ENCODE assay signal across 9 cellular contexts in genomic region chr6:160455484-160456213, GRCh38.
DNase-seq lines count a peak whose midpoint lies in the region; ATAC-seq, FAIRE-seq and TF ChIP-seq lines count a peak whose summit lies in the region.
"Had no signal": no experiment of that assay in that cellular context is flagged by ENCODE, and none has a peak within 500 bp of the region (broad histone marks: within the 10 kb centered on the region; RNA-seq: fewer than 3 reads in every experiment).

No MANE protein-coding gene starts in this region.

- FAIRE-seq in GM18507 (lab: Jason Lieb, UNC), result peak; percentile 66

- peak; percentile 86 for DNase-seq in AG08395 (ENCODE audit: low spot score)
- DNase-seq in GM18507 (ENCODE audit: extremely low spot score, insufficient read length, low read depth), result peak; percentile 25
- DNase-seq in NT2/D1 (ENCODE audit: low read depth, low spot score), result peak; percentile 30
- DNase-seq in activated T-cell treated with anti-CD3 and anti-CD28 coated beads, Interleukin-2, amount 50 U/mL, for 1 hour, result peak; percentile 76
- peak; percentile 61 for DNase-seq in fibroblast of mammary gland (ENCODE audit: low read depth)
- peak; percentile 81 for DNase-seq in neural crest cell (ENCODE audit: low read depth, low spot score)
- peak; percentile 68 for DNase-seq in stomach

- no peaks in the 10 kb centered on the region for H3K27me3 Mint-ChIP-seq in neural crest cell (ENCODE audit: low read depth)

- H3K27ac Mint-ChIP-seq in neural crest cell (ENCODE audit: unreplicated experiment), result no peak overlapping the region
- H3K27ac Mint-ChIP-seq: IgD-negative memory B cell had no signal

- no peak for TF ChIP-seq EP300 in stomach (IDR thresholded peaks at IDR 0.05)

- ATAC-seq in HG03108 (IDR thresholded peaks at IDR 0.05; ENCODE audit: unreplicated experiment), result peak; percentile 66

- no peaks in the 10 kb centered on the region for H3K9me3 Mint-ChIP-seq in neural crest cell
- H3K9me3 Mint-ChIP-seq: IgD-negative memory B cell had no signal

- no peaks in the 10 kb centered on the region for H3K36me3 Mint-ChIP-seq in neural crest cell (ENCODE audit: low read depth)
- H3K36me3 Mint-ChIP-seq: IgD-negative memory B cell had no signal

- no peak overlapping the region for H3K4me3 ChIP-seq in NT2/D1 (ENCODE audit: insufficient read length, low read depth)
- H3K4me3 ChIP-seq in fibroblast of mammary gland (ENCODE audit: control insufficient read depth, low read depth, low read length), result peak overlapping the region; percentile 18
- no peak overlapping the region for H3K4me3 ChIP-seq in stomach

- H3K4me1 ChIP-seq in NT2/D1 (ENCODE audit: insufficient read depth, insufficient read length) (no peaks in the 10 kb centered on the region), stomach (peaks cover 6 to 20% (median 11%) of the 10 kb centered on the region in 4 donors)

- TF ChIP-seq POLR2A in stomach (IDR thresholded peaks at IDR 0.05), result no peak

- H3K4me1 Mint-ChIP-seq in neural crest cell, result no peaks in the 10 kb centered on the region

- H3K36me3 ChIP-seq in NT2/D1 (ENCODE audit: insufficient read depth, insufficient read length, low read length) (no peaks in the 10 kb centered on the region), stomach (no peaks in the 10 kb centered on the region)

- peak overlapping the region; percentile 36 for H3K9ac ChIP-seq in NT2/D1 (ENCODE audit: insufficient read length, low read depth)

- H3K9me3 ChIP-seq in NT2/D1 (ENCODE audit: insufficient read depth, low read length), result no peaks in the 10 kb centered on the region
- no peaks in the 10 kb centered on the region for H3K9me3 ChIP-seq in stomach

- H3K27me3 ChIP-seq in NT2/D1 (ENCODE audit: insufficient read depth, insufficient read length) (no peaks in the 10 kb centered on the region), stomach (no peaks in the 10 kb centered on the region)

- peak overlapping the region in 4 of 5 donors; percentile 24 to 68 (median 56) for H3K27ac ChIP-seq in stomach

- intact Hi-C loops in stomach (cut with DNase I; ENCODE audit: low total_unique reads), result loop anchor here (5.0 kb wide), 3 partner anchors 233 to 363 kb away; no protein-coding TSS in a partner anchor

- TF ChIP-seq CTCF in fibroblast of mammary gland (conservative IDR thresholded peaks at IDR 0.05; ENCODE audit: control insufficient read depth, insufficient read depth, low read depth, low read length) (peak; percentile 97), neural crest cell (conservative IDR thresholded peaks at IDR 0.05) (peak; percentile 99), stomach (IDR thresholded peaks at IDR 0.05) (peak in 6 of 7 experiments; percentile 80 to 98 (median 97))

- no peak overlapping the region for H3K4me3 Mint-ChIP-seq in neural crest cell
- H3K4me3 Mint-ChIP-seq: IgD-negative memory B cell had no signal

- 18 to 24% (median 23%) methylated on average over 11 of the region's 11 CpGs for WGBS in stomach, 5 donors

Comparison
In these comparisons a context has a peak if more than half of its experiments do, and no peak if none do; other contexts are left out.
1. DNase-seq: peak in every context shown above with its lines; median percentile 86 in AG08395; 81 in neural crest cell; 76 in activated T-cell treated with anti-CD3 and anti-CD28 coated beads, Interleukin-2, amount 50 U/mL, for 1 hour; 68 in stomach; 61 in fibroblast of mammary gland; 30 in NT2/D1; 25 in GM18507.